In the genomic region with DNA sequence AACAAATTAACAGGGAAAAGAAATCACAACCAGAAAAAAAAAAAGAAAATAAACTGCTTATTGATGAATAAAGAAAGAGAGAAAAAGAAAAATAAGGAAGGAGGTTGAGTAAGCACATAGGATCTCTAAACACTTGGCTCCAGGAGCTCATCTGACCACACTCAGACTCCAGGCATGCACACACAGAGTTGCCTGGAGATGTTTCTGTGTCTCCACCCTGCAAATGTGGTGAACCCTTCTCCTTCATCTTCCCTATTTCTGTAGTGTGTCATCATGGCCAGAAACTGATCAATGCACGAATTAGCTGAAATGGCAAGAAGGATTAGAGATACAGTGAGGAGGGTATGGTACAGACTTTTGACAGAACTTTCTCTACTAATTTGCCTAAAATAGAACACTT, we compare ENCODE assay signal across 35 cellular contexts. TPM values are rescaled to one million over a fixed set of nuclear protein-coding genes. Genes with fewer than 3 reads are reported as not detected.
DNase-seq lines count a peak whose midpoint lies in the region; ATAC-seq and TF ChIP-seq lines count a peak whose summit lies in the region.
"Had no signal": no experiment of that assay in that cellular context is flagged by ENCODE, and none has a peak within 500 bp of the region (broad histone marks: within the 10 kb centered on the region; RNA-seq: fewer than 3 reads in every experiment).

No MANE protein-coding gene starts in this region.

- H3K27me3 ChIP-seq in ACC112 (ENCODE audit: insufficient read depth, low read length) (no peaks in the 10 kb centered on the region), SJSA1 (replicated peaks) (no peaks in the 10 kb centered on the region)
- H3K27me3 ChIP-seq: pancreas, right atrium auricular region, stomach, tibial nerve had no signal

- no peaks in the 10 kb centered on the region for H3K9me3 ChIP-seq in SJSA1 (replicated peaks)
- H3K9me3 ChIP-seq: pancreas, right atrium auricular region had no signal

- H3K4me3 ChIP-seq in ACC112 (ENCODE audit: low read depth, low read length) (peak overlapping the region; percentile 42), SJSA1 (no peak overlapping the region), fibroblast of the aortic adventitia (ENCODE audit: low read depth, low read length) (no peak overlapping the region)
- H3K4me3 ChIP-seq: lung, pancreas, right atrium auricular region, stomach, tibial nerve had no signal

- H2AFZ ChIP-seq in ACC112 (ENCODE audit: low read length, unreplicated experiment): peak overlapping the region; percentile 72

- H3K4me3 Mint-ChIP-seq in activated T-cell treated with anti-CD3 and anti-CD28 coated beads, Interleukin-2, amount 50 U/mL, for 72 hours: no peak overlapping the region
- H3K4me3 Mint-ChIP-seq: activated naive CD8-positive, alpha-beta T cell treated with anti-CD3 and anti-CD28 coated beads, Interleukin-2, amount 50 U/mL, for 24 hours; nephron progenitor cell had no signal

- H3K27ac ChIP-seq in ACC112 (ENCODE audit: low read depth, low read length) (peak overlapping the region; percentile 89), SJSA1 (no peak overlapping the region)
- H3K27ac ChIP-seq: pancreas, right atrium auricular region, stomach, tibial nerve, VCaP had no signal

- no peaks in the 10 kb centered on the region for H3K27me3 Mint-ChIP-seq in activated T-cell treated with anti-CD3 and anti-CD28 coated beads, Interleukin-2, amount 50 U/mL, for 72 hours (ENCODE audit: low read depth)
- H3K27me3 Mint-ChIP-seq: activated naive CD8-positive, alpha-beta T cell treated with anti-CD3 and anti-CD28 coated beads, Interleukin-2, amount 50 U/mL, for 24 hours had no signal

- H3K36me3 Mint-ChIP-seq in activated T-cell treated with anti-CD3 and anti-CD28 coated beads, Interleukin-2, amount 50 U/mL, for 72 hours (ENCODE audit: insufficient read depth in 2 of 2): peaks cover 0 to 3% of the 10 kb centered on the region in 2 donors

- no peak overlapping the region for H3K27ac Mint-ChIP-seq in activated T-cell treated with anti-CD3 and anti-CD28 coated beads, Interleukin-2, amount 50 U/mL, for 72 hours
- H3K27ac Mint-ChIP-seq: activated naive CD8-positive, alpha-beta T cell treated with anti-CD3 and anti-CD28 coated beads, Interleukin-2, amount 50 U/mL, for 24 hours; nephron progenitor cell had no signal

- no peak for ATAC-seq in activated T-cell treated with anti-CD3 and anti-CD28 coated beads, Interleukin-2, amount 50 U/mL, for 72 hours (replicated peaks in 1 of 2)
- ATAC-seq: activated naive CD8-positive, alpha-beta T cell treated with anti-CD3 and anti-CD28 coated beads, Interleukin-2, amount 50 U/mL, for 24 hours; SK-N-SH treated with all-trans-retinoic acid at 6 μM for 48 hours had no signal

- H3K36me3 ChIP-seq in ACC112 (ENCODE audit: insufficient read depth, low read length): no peaks in the 10 kb centered on the region
- no peaks in the 10 kb centered on the region for H3K36me3 ChIP-seq in SJSA1
- H3K36me3 ChIP-seq: pancreas, right atrium auricular region, stomach, tibial nerve had no signal

- peaks cover 6 to 9% of the 10 kb centered on the region in 2 donors for H3K9me3 Mint-ChIP-seq in activated T-cell treated with anti-CD3 and anti-CD28 coated beads, Interleukin-2, amount 50 U/mL, for 72 hours
- H3K9me3 Mint-ChIP-seq: nephron progenitor cell had no signal

- H3K4me1 ChIP-seq in ACC112 (ENCODE audit: control insufficient read depth, insufficient read depth, low read length, unreplicated experiment) (peaks cover 19% of the 10 kb centered on the region), SJSA1 (replicated peaks) (no peaks in the 10 kb centered on the region)
- H3K4me1 ChIP-seq: pancreas, right atrium auricular region, stomach, tibial nerve had no signal

- TF ChIP-seq CTCF in fibroblast of the aortic adventitia (IDR thresholded peaks at IDR 0.05; ENCODE audit: insufficient read depth, low read length): no peak

- peak; percentile 77 for DNase-seq in HS-5 (ENCODE audit: low read depth)
- peak; percentile 43 for DNase-seq in SJSA1 (ENCODE audit: low read depth in 1 of 2, low spot score in 2 of 2)
- DNase-seq in fibroblast of the aortic adventitia (ENCODE audit: low read depth): peak; percentile 2
- no peak for DNase-seq in NCI-H2081 (lab: John Stamatoyannopoulos, UW)
- DNase-seq in AML-193 (lab: John Stamatoyannopoulos, UW): no peak
- DNase-seq in central memory CD4-positive, alpha-beta T cell: no peak
- no peak for DNase-seq in activated T-cell treated with anti-CD3 and anti-CD28 coated beads, Interleukin-2, amount 50 U/mL, for 72 hours
- DNase-seq: activated CD4-positive, alpha-beta T cell treated with anti-CD3 and anti-CD28 coated beads for 48 hours; activated gamma-delta T cell treated with Interleukin-2 at 50 U/mL for 16 hours; activated naive CD8-positive, alpha-beta T cell treated with anti-CD3 and anti-CD28 coated beads, Interleukin-2, amount 50 U/mL, for 24 hours; activated T-cell treated with anti-CD3 and anti-CD28 coated beads, Interleukin-2, amount 50 U/mL, for 1 hour; COR-L47; DND-41; head of caudate nucleus; Karpas-422; NCI-H1105; NCI-H1930; NCI-H2227 treated with DMSO at 0.1 percent for 48 hours; NCI-H774; nephron progenitor cell; pancreas; stimulated activated CD4-positive, alpha-beta T cell treated with anti-CD3 and anti-CD28 coated beads, Interleukin-2, amount 100 ng/mL, for 24 hours; stomach; T-helper 2 cell had no signal

- no peaks in the 10 kb centered on the region for H3K79me2 ChIP-seq in ACC112 (ENCODE audit: control insufficient read depth, insufficient read depth, low read length, unreplicated experiment)

- H3K4me1 Mint-ChIP-seq in activated T-cell treated with anti-CD3 and anti-CD28 coated beads, Interleukin-2, amount 50 U/mL, for 72 hours (ENCODE audit: low read depth): no peaks in the 10 kb centered on the region
- H3K4me1 Mint-ChIP-seq: activated naive CD8-positive, alpha-beta T cell treated with anti-CD3 and anti-CD28 coated beads, Interleukin-2, amount 50 U/mL, for 24 hours; nephron progenitor cell had no signal

RNA-seq across cellular contexts. Expression of a gene that starts 20.2 kb away (rescaled TPM):
- total RNA-seq in SJSA1 (2014; rRNA removed; shearing (Covaris generic)): not detected in 2 replicates
- 0.33 TPM in 1 of 2 replicates, not detected in the other for total RNA-seq in fibroblast of the aortic adventitia (ENCODE audit: low replicate concordance)
- total RNA-seq in activated T-cell treated with anti-CD3 and anti-CD28 coated beads, Interleukin-2, amount 50 U/mL, for 72 hours: not detected
- total RNA-seq: A172; activated CD8-positive, alpha-beta memory T cell treated with anti-CD3 and anti-CD28 coated beads for 36 hours; chondrocyte; fibroblast of villous mesenchyme; lung; mucosa of gallbladder; pancreas; right atrium auricular region; stomach; tibial nerve had no signal

RNA-seq across cellular contexts. Expression of a gene that starts 50.5 kb away (rescaled TPM):
- not detected in 2 replicates for total RNA-seq in SJSA1 (2014; rRNA removed; shearing (Covaris generic))
- total RNA-seq in fibroblast of the aortic adventitia (ENCODE audit: low replicate concordance): not detected in 2 replicates
- total RNA-seq in activated T-cell treated with anti-CD3 and anti-CD28 coated beads, Interleukin-2, amount 50 U/mL, for 72 hours: not detected
- total RNA-seq: A172; activated CD8-positive, alpha-beta memory T cell treated with anti-CD3 and anti-CD28 coated beads for 36 hours; chondrocyte; fibroblast of villous mesenchyme; lung; mucosa of gallbladder; pancreas; right atrium auricular region; stomach; tibial nerve had no signal

RNA-seq across cellular contexts. Expression of a gene that starts 51.2 kb away (rescaled TPM):
- total RNA-seq in SJSA1 (2014; rRNA removed; shearing (Covaris generic)): not detected in 2 replicates
- total RNA-seq in fibroblast of the aortic adventitia (ENCODE audit: low replicate concordance): not detected in 2 replicates
- total RNA-seq in activated T-cell treated with anti-CD3 and anti-CD28 coated beads, Interleukin-2, amount 50 U/mL, for 72 hours: not detected
- total RNA-seq: A172; activated CD8-positive, alpha-beta memory T cell treated with anti-CD3 and anti-CD28 coated beads for 36 hours; chondrocyte; fibroblast of villous mesenchyme; lung; mucosa of gallbladder; pancreas; right atrium auricular region had no signal

Comparison
In these comparisons a context has a peak if more than half of its experiments do, and no peak if none do; other contexts are left out.
1. DNase-seq: peak in HS-5 (single experiment), SJSA1 (2 of 2) and fibroblast of the aortic adventitia (single experiment); none in NCI-H2081 (0 of 2), AML-193 (0 of 2), central memory CD4-positive, alpha-beta T cell (single experiment) and activated T-cell treated with anti-CD3 and anti-CD28 coated beads, Interleukin-2, amount 50 U/mL, for 72 hours (0 of 2).